25 cellular contexts compared by ENCODE assay signal in the genomic region with DNA sequence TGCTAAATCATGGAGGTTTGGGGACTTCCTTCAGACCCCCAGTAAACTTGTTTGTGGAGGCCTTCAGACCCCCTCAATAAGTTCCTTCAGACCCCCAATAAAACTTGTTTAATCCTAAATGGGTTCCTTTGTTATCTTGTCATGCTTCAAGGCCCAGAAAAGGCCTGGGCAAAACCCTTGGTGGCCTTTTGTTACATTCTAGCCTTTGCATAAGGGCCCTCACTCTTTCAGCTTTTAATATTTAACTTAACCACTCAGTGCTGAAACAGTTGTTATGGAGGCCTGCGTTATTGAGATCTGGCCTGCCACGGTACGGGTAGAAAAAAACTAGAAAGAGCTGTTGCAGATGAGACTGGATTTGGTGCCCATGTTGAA. TPM values are rescaled to one million over a fixed set of nuclear protein-coding genes. Genes with fewer than 3 reads are reported as not detected.
A peak's percentile ranks its signal among the peaks of the same experiment; 100 is the strongest.
DNase-seq lines count a peak whose midpoint lies in the region; ATAC-seq, FAIRE-seq and TF ChIP-seq lines count a peak whose summit lies in the region.
"Had no signal": no experiment of that assay in that cellular context is flagged by ENCODE, and none has a peak within 500 bp of the region (broad histone marks: within the 10 kb centered on the region; RNA-seq: fewer than 3 reads in every experiment).

No MANE protein-coding gene starts in this region.

- no peak overlapping the region for H3K27ac Mint-ChIP-seq in activated CD4-positive, alpha-beta T cell treated with anti-CD3 and anti-CD28 coated beads, Interleukin-2, amount 10 ng/mL, durations not matched to agents 24 days and 14 days
- peak overlapping the region; percentile 85 for H3K27ac Mint-ChIP-seq in progenitor cell of endocrine pancreas
- H3K27ac Mint-ChIP-seq: activated CD4-positive, alpha-beta T cell treated with anti-CD3 and anti-CD28 coated beads for 36 hours had no signal

- no peak overlapping the region for H3K4me3 ChIP-seq in foreskin fibroblast (ENCODE audit: low read depth in 1 of 2, low read length in 2 of 2)
- H3K4me3 ChIP-seq: uterus had no signal

- no peaks in the 10 kb centered on the region for H3K27me3 Mint-ChIP-seq in activated CD4-positive, alpha-beta T cell treated with anti-CD3 and anti-CD28 coated beads, Interleukin-2, amount 10 ng/mL, durations not matched to agents 24 days and 14 days
- H3K27me3 Mint-ChIP-seq in progenitor cell of endocrine pancreas = no peaks in the 10 kb centered on the region
- H3K27me3 Mint-ChIP-seq: activated CD4-positive, alpha-beta T cell treated with anti-CD3 and anti-CD28 coated beads for 36 hours; activated T-helper 17 cell treated with anti-CD3 and anti-CD28 coated beads, Interleukin-2, amount 50 U/mL, for 72 hours had no signal

- intact Hi-C loops in activated CD4-positive, alpha-beta T cell treated with anti-CD3 and anti-CD28 coated beads, Interleukin-2, amount 10 ng/mL, durations not matched to agents 24 days and 14 days (cut with micrococcal nuclease) = no loop called here

- TF ChIP-seq CTCF in progenitor cell of endocrine pancreas (IDR thresholded peaks at IDR 0.05; ENCODE audit: unreplicated experiment) (no peak), foreskin fibroblast (IDR thresholded peaks at IDR 0.05; ENCODE audit: low read depth, low read length) (no peak)

- no peaks in the 10 kb centered on the region for H3K9me3 Mint-ChIP-seq in activated CD4-positive, alpha-beta T cell treated with anti-CD3 and anti-CD28 coated beads, Interleukin-2, amount 10 ng/mL, durations not matched to agents 24 days and 14 days
- no peaks in the 10 kb centered on the region for H3K9me3 Mint-ChIP-seq in progenitor cell of endocrine pancreas (ENCODE audit: low read depth)
- H3K9me3 Mint-ChIP-seq: activated T-helper 17 cell treated with anti-CD3 and anti-CD28 coated beads, Interleukin-2, amount 50 U/mL, for 72 hours had no signal

- DNase-seq in activated CD4-positive, alpha-beta T cell treated with anti-CD3 and anti-CD28 coated beads, Interleukin-2, amount 10 ng/mL, durations not matched to agents 24 days and 14 days = peak; percentile 49
- no peak for DNase-seq in activated CD4-positive, alpha-beta T cell treated with anti-CD3 and anti-CD28 coated beads for 4 hours
- DNase-seq in RCC 7860 (ENCODE audit: low spot score) (peak; percentile 45), kidney glomerular epithelial cell (lab: John Stamatoyannopoulos, UW) (peak; percentile 40), progenitor cell of endocrine pancreas (ENCODE audit: low spot score, unreplicated experiment) (no peak), foreskin fibroblast (no peak)
- DNase-seq in activated CD8-positive, alpha-beta memory T cell treated with anti-CD3 and anti-CD28 coated beads, Interleukin-2, amount 50 U/mL, for 4 hours = no peak
- DNase-seq: 8988T; activated CD4-positive, alpha-beta T cell treated with anti-CD3 and anti-CD28 coated beads for 36 hours; BE2C; brain microvascular endothelial cell; cortex of kidney; NCI-H1694 treated with DMSO at 0.1 percent for 48 hours; NCI-H748 treated with DMSO at 0.1 percent for 48 hours; retina; SW 1271; uterus had no signal

- peaks cover 15% of the 10 kb centered on the region for H3K4me1 Mint-ChIP-seq in activated CD4-positive, alpha-beta T cell treated with anti-CD3 and anti-CD28 coated beads, Interleukin-2, amount 10 ng/mL, durations not matched to agents 24 days and 14 days
- H3K4me1 Mint-ChIP-seq in progenitor cell of endocrine pancreas (ENCODE audit: low read depth) = peaks cover 37% of the 10 kb centered on the region

- H3K36me3 Mint-ChIP-seq in activated CD4-positive, alpha-beta T cell treated with anti-CD3 and anti-CD28 coated beads, Interleukin-2, amount 10 ng/mL, durations not matched to agents 24 days and 14 days (ENCODE audit: low read depth) = peaks cover 11% of the 10 kb centered on the region
- peaks cover 18% of the 10 kb centered on the region for H3K36me3 Mint-ChIP-seq in progenitor cell of endocrine pancreas (ENCODE audit: insufficient read depth)

- no peak for ATAC-seq in HG03045 (IDR thresholded peaks at IDR 0.05; ENCODE audit: unreplicated experiment)
- ATAC-seq: activated CD4-positive, alpha-beta T cell treated with anti-CD3 and anti-CD28 coated beads for 36 hours; activated T-helper 17 cell treated with anti-CD3 and anti-CD28 coated beads, Interleukin-2, amount 50 U/mL, for 72 hours; Right ventricle myocardium inferior had no signal

- peak; percentile 90 for FAIRE-seq in RCC 7860 (lab: Jason Lieb, UNC)
- FAIRE-seq: D721Med, GM18507, keratinocyte, TTC549 had no signal

- H3K4me3 Mint-ChIP-seq in activated CD4-positive, alpha-beta T cell treated with anti-CD3 and anti-CD28 coated beads, Interleukin-2, amount 10 ng/mL, durations not matched to agents 24 days and 14 days = no peak overlapping the region
- H3K4me3 Mint-ChIP-seq in progenitor cell of endocrine pancreas (ENCODE audit: low read depth) = no peak overlapping the region
- H3K4me3 Mint-ChIP-seq: activated CD4-positive, alpha-beta T cell treated with anti-CD3 and anti-CD28 coated beads for 36 hours; activated T-helper 17 cell treated with anti-CD3 and anti-CD28 coated beads, Interleukin-2, amount 50 U/mL, for 72 hours had no signal

RNA-seq across cellular contexts. Expression of a gene that starts 4.3 kb away (rescaled TPM):
- 96.5 and 98.9 TPM in 2 replicates for total RNA-seq in activated CD4-positive, alpha-beta T cell treated with anti-CD3 and anti-CD28 coated beads, Interleukin-2, amount 10 ng/mL, durations not matched to agents 24 days and 14 days
- total RNA-seq in progenitor cell of endocrine pancreas = 185 and 208 TPM in 2 replicates

RNA-seq across cellular contexts. Expression of a gene that starts 46.6 kb away (rescaled TPM):
- 3.1 and 3.6 TPM in 2 replicates for total RNA-seq in activated CD4-positive, alpha-beta T cell treated with anti-CD3 and anti-CD28 coated beads, Interleukin-2, amount 10 ng/mL, durations not matched to agents 24 days and 14 days
- 43.8 and 52.8 TPM in 2 replicates for total RNA-seq in progenitor cell of endocrine pancreas
- total RNA-seq: OCI-LY7 had no signal

Comparison
In these comparisons a context has a peak if more than half of its experiments do, and no peak if none do; other contexts are left out.
1. DNase-seq: peak in activated CD4-positive, alpha-beta T cell treated with anti-CD3 and anti-CD28 coated beads, Interleukin-2, amount 10 ng/mL, durations not matched to agents 24 days and 14 days (single experiment), RCC 7860 (single experiment) and kidney glomerular epithelial cell (single experiment); none in activated CD4-positive, alpha-beta T cell treated with anti-CD3 and anti-CD28 coated beads for 4 hours (0 of 2), progenitor cell of endocrine pancreas (single experiment), foreskin fibroblast (0 of 2) and activated CD8-positive, alpha-beta memory T cell treated with anti-CD3 and anti-CD28 coated beads, Interleukin-2, amount 50 U/mL, for 4 hours (single experiment).